ENCODE assay signal across 8 cellular contexts in genomic region chr5:177023247-177023703, GRCh38. TPM values are rescaled to one million over a fixed set of nuclear protein-coding genes. Genes with fewer than 3 reads are reported as not detected.
DNase-seq lines count a peak whose midpoint lies in the region; ATAC-seq and TF ChIP-seq lines count a peak whose summit lies in the region.

No MANE protein-coding gene starts in this region.

- H3K4me3 Mint-ChIP-seq in activated naive CD8-positive, alpha-beta T cell treated with anti-CD3 and anti-CD28 coated beads for 36 hours = peak overlapping the region; percentile 97

- peak overlapping the region; percentile 84 for H3K27ac ChIP-seq in A673 (ENCODE audit: low read depth, low read length, poor library complexity, severe bottlenecking)
- peak overlapping the region; percentile 81 for H3K27ac ChIP-seq in HUES64 (ENCODE audit: low read depth, low read length)
- H3K27ac ChIP-seq in gastrocnemius medialis = peak overlapping the region; percentile 78 to 88 (median 86)

- WGBS in HUES64 = 30% methylated on average over 7 of the region's 7 CpGs

- peaks cover 20% of the 10 kb centered on the region for H3K4me1 ChIP-seq in A673 (ENCODE audit: insufficient read depth, low read length, poor library complexity, severe bottlenecking)
- H3K4me1 ChIP-seq in HUES64 (ENCODE audit: insufficient read depth, low read length) = peaks cover 5% of the 10 kb centered on the region
- peaks cover 17 to 24% of the 10 kb centered on the region in 2 donors for H3K4me1 ChIP-seq in gastrocnemius medialis

- H3K36me3 Mint-ChIP-seq in activated naive CD8-positive, alpha-beta T cell treated with anti-CD3 and anti-CD28 coated beads for 36 hours = peaks cover 24% of the 10 kb centered on the region

- no peaks in the 10 kb centered on the region for H3K36me3 ChIP-seq in A673 (ENCODE audit: insufficient read depth, low read length, poor library complexity, severe bottlenecking)
- peaks cover 10% of the 10 kb centered on the region for H3K36me3 ChIP-seq in HUES64 (ENCODE audit: insufficient read depth, low read length)
- H3K36me3 ChIP-seq in gastrocnemius medialis = no peaks in the 10 kb centered on the region

- BruUV-seq in A673 (replicated peaks; lab: Mats Ljungman, UMichigan) = no TSS peak

- ATAC-seq in GM18505 (IDR thresholded peaks at IDR 0.05; ENCODE audit: unreplicated experiment) (peak; percentile 21), left ventricle myocardium superior (peak; percentile 25), gastrocnemius medialis (peak; percentile 30 to 36)

- in situ Hi-C loops in gastrocnemius medialis (cut with MboI; ENCODE audit: low sequenced_read_pairs in 4 of 4) = loop anchor here in 1 of 4 donors (25.0 kb wide), 1 partner anchor 486 kb away; the partner anchor contains the start of genes CDHR2 and RNF44

- CTCF ChIA-PET in A673 (lab: Charles Lee) = interaction anchor here (0.5 kb wide), 1 partner anchor 32 kb away, joined by 5 read pairs; no protein-coding TSS in a partner anchor

- TF ChIP-seq CTCF in A673 (conservative IDR thresholded peaks at IDR 0.05; ENCODE audit: low read depth, low read length) = no peak
- no peak for TF ChIP-seq CTCF in gastrocnemius medialis (IDR thresholded peaks at IDR 0.05 in 4 of 5, conservative IDR thresholded peaks at IDR 0.05 in 1 of 5)

- intact Hi-C loops in A673 (cut with micrococcal nuclease; ENCODE audit: unreplicated experiment) = no loop called here
- intact Hi-C loops in left ventricle myocardium superior (cut with micrococcal nuclease) = no loop called here
- intact Hi-C loops in gastrocnemius medialis (cut with DNase I; ENCODE audit: low total_unique reads) = loop anchor here (10.0 kb wide), 1 partner anchor 638 kb away; the partner anchor contains the start of genes HIGD2A and NOP16

- no peaks in the 10 kb centered on the region for H3K27me3 Mint-ChIP-seq in activated naive CD8-positive, alpha-beta T cell treated with anti-CD3 and anti-CD28 coated beads for 36 hours

- H3K4me1 Mint-ChIP-seq in activated naive CD8-positive, alpha-beta T cell treated with anti-CD3 and anti-CD28 coated beads for 36 hours = peaks cover 27% of the 10 kb centered on the region

- H3K4me3 ChIP-seq in A673 (ENCODE audit: low read depth, low read length, poor library complexity, severe bottlenecking) = peak overlapping the region; percentile 90
- H3K4me3 ChIP-seq in HUES64 (ENCODE audit: low read length) = peak overlapping the region; percentile 74
- H3K4me3 ChIP-seq in gastrocnemius medialis = peak overlapping the region; percentile 67 to 98 (median 88)

- POLR2A ChIA-PET in A673 (lab: Charles Lee; ENCODE audit: low non-redundant PET) = no interaction called here

- TF ChIP-seq POLR2A in GM18505 (IDR thresholded peaks at IDR 0.05; ENCODE audit: borderline replicate concordance, extremely low read depth, insufficient read depth, insufficient read length) (no peak), gastrocnemius medialis (IDR thresholded peaks at IDR 0.05) (no peak)

- H3K9me3 ChIP-seq in A673 (ENCODE audit: low read depth, low read length, poor library complexity, severe bottlenecking) (no peaks in the 10 kb centered on the region), HUES64 (ENCODE audit: insufficient read depth, low read depth, low read length) (no peaks in the 10 kb centered on the region), gastrocnemius medialis (no peaks in the 10 kb centered on the region)

- peak; percentile 24 for DNase-seq in A673 (ENCODE audit: low spot score)
- no peak for DNase-seq in activated naive CD8-positive, alpha-beta T cell treated with anti-CD3 and anti-CD28 coated beads for 36 hours
- no peak for DNase-seq in left ventricle myocardium superior
- no peak for DNase-seq in gastrocnemius medialis
- no peak for DNase-seq in CD1c-positive myeloid dendritic cell (ENCODE audit: extremely low spot score)
- no peak for DNase-seq in NK-92 (lab: John Stamatoyannopoulos, UW; ENCODE audit: unreplicated experiment)

- H3K27ac Mint-ChIP-seq in activated naive CD8-positive, alpha-beta T cell treated with anti-CD3 and anti-CD28 coated beads for 36 hours = peak overlapping the region; percentile 91

- H3K27me3 ChIP-seq in A673 (replicated peaks; ENCODE audit: insufficient read depth, low read depth, low read length, poor library complexity) (no peaks in the 10 kb centered on the region), HUES64 (ENCODE audit: insufficient read depth, low read length) (no peaks in the 10 kb centered on the region), gastrocnemius medialis (no peaks in the 10 kb centered on the region)

- H3K9me3 Mint-ChIP-seq in activated naive CD8-positive, alpha-beta T cell treated with anti-CD3 and anti-CD28 coated beads for 36 hours = no peaks in the 10 kb centered on the region

- H3K9ac ChIP-seq in HUES64 (ENCODE audit: low read depth, low read length) = peak overlapping the region; percentile 87

RNA-seq across cellular contexts. Expression of gene ZNF346, which starts 0.8 kb away (rescaled TPM):
- total RNA-seq in A673 (2021) (27.3 and 29.3 TPM in 2 replicates), left ventricle myocardium superior (8.3 TPM), gastrocnemius medialis (1 to 10 TPM; 5.2 to 8.0 (median 6.8) TPM)
- 16.2 TPM for polyA plus RNA-seq in HUES64 (2013, experiment 1 of 2)
- 18.6 TPM for polyA plus RNA-seq in HUES64 (2013, experiment 2 of 2)
- 10 to 100 TPM; 16.7 to 18.2 TPM for total RNA-seq in activated naive CD8-positive, alpha-beta T cell treated with anti-CD3 and anti-CD28 coated beads for 36 hours

RNA-seq across cellular contexts. Expression of gene UIMC1, which starts 16.7 kb away (rescaled TPM):
- total RNA-seq in A673 (2021) (46.8 and 54.0 TPM in 2 replicates), left ventricle myocardium superior (32.9 TPM), gastrocnemius medialis (10 to 100 TPM; 10.4 to 24.3 (median 20.2) TPM)
- 24.7 TPM for polyA plus RNA-seq in HUES64 (2013, experiment 1 of 2)
- 27.5 TPM for polyA plus RNA-seq in HUES64 (2013, experiment 2 of 2)
- 10 to 100 TPM; 43.6 to 50.0 TPM for total RNA-seq in activated naive CD8-positive, alpha-beta T cell treated with anti-CD3 and anti-CD28 coated beads for 36 hours
